In genomic region chr6:111773501-111774345, GRCh38 we compare ENCODE assay signal across 19 cellular contexts.
A peak's percentile ranks its signal among the peaks of the same experiment; 100 is the strongest.
DNase-seq lines count a peak whose midpoint lies in the region; ATAC-seq and TF ChIP-seq lines count a peak whose summit lies in the region.
"Had no signal": no experiment of that assay in that cellular context is flagged by ENCODE, and none has a peak within 500 bp of the region (broad histone marks: within the 10 kb centered on the region; RNA-seq: fewer than 3 reads in every experiment).

No MANE protein-coding gene starts in this region.

- no peak overlapping the region for H2AFZ ChIP-seq in SK-N-SH (ENCODE audit: low read depth)

- H3K9me3 ChIP-seq in SK-N-SH, result no peaks in the 10 kb centered on the region
- H3K9me3 ChIP-seq in CD8-positive, alpha-beta T cell (ENCODE audit: low read length), result no peaks in the 10 kb centered on the region
- no peaks in the 10 kb centered on the region for H3K9me3 ChIP-seq in mesodermal cell (ENCODE audit: control insufficient read depth, low read length)
- H3K9me3 ChIP-seq in tibial artery, result no peaks in the 10 kb centered on the region
- H3K9me3 ChIP-seq: BE2C, body of pancreas, heart left ventricle, pancreas, stomach had no signal

- ATAC-seq in SK-N-SH treated with all-trans-retinoic acid at 6 μM for 48 hours (no peak), HG03565 (IDR thresholded peaks at IDR 0.05; ENCODE audit: unreplicated experiment) (no peak)
- peak; percentile 9 for ATAC-seq in CD8-positive, alpha-beta T cell
- ATAC-seq: body of pancreas, pancreas had no signal

- CTCF ChIA-PET in SK-N-SH (lab: Yijun Ruan, JAX), result interaction anchor here (1.7 kb wide), 1 partner anchor 10 kb away, joined by 4 read pairs; no protein-coding TSS in a partner anchor
- CTCF ChIA-PET in CD8-positive, alpha-beta T cell (lab: Charles Lee), result interaction anchor here (0.8 kb wide), 1 partner anchor 14 kb away, joined by 3 read pairs; no protein-coding TSS in a partner anchor

- WGBS in SK-N-SH (ENCODE audit: low lambda C conversion rate), result 76% methylated on average over 7 of the region's 7 CpGs
- 89 to 97% methylated on average over 3 of the region's 7 CpGs for WGBS in mesodermal cell (ENCODE audit: insufficient coverage in 2 of 2), 2 experiments

- H3K27ac ChIP-seq in SK-N-SH (ENCODE audit: low read depth in 2 of 2, low read length in 1 of 2) (no peak overlapping the region), mesodermal cell (ENCODE audit: low read depth, low read length, severe bottlenecking) (peak overlapping the region; percentile 31), tibial artery (no peak overlapping the region)
- no peak overlapping the region for H3K27ac ChIP-seq in CD8-positive, alpha-beta T cell (ENCODE audit: low read depth, low read length)
- H3K27ac ChIP-seq: body of pancreas, pancreas had no signal

- no peak overlapping the region for H3K4me3 Mint-ChIP-seq in CD8-positive, alpha-beta T cell
- H3K4me3 Mint-ChIP-seq in activated T-helper 2 cell treated with anti-CD3 and anti-CD28 coated beads, Interferon-gamma antibody, Interleukin-2, Interleukin-4, amounts not matched to agents 10 μg/mL and 5 μg/mL and 100 μg/mL, durations not matched to agents 14 hours and 24 hours and 36 hours (ENCODE audit: low read depth), result no peak overlapping the region
- H3K4me3 Mint-ChIP-seq: activated B cell treated with CpG ODN at 0.5 μM for 24 hours, type B pancreatic cell had no signal

- TF ChIP-seq RAD21 in SK-N-SH (IDR thresholded peaks at IDR 0.05; ENCODE audit: low read length), result no peak

- H3K9me2 ChIP-seq in SK-N-SH, result no peaks in the 10 kb centered on the region

- H3F3A ChIP-seq in SK-N-SH (replicated peaks; ENCODE audit: insufficient read depth), result no peaks in the 10 kb centered on the region

- peaks cover 0 to 8% of the 10 kb centered on the region in 2 experiments for H3K36me3 ChIP-seq in SK-N-SH (replicated peaks in 1 of 2; ENCODE audit: control insufficient read depth in 1 of 2, insufficient read depth in 2 of 2, low read length in 1 of 2)
- peaks cover 6% of the 10 kb centered on the region for H3K36me3 ChIP-seq in CD8-positive, alpha-beta T cell (ENCODE audit: insufficient read depth, low read length)
- H3K36me3 ChIP-seq in mesodermal cell (ENCODE audit: control insufficient read depth, insufficient read depth, low read length), result peaks cover 36% of the 10 kb centered on the region
- no peaks in the 10 kb centered on the region for H3K36me3 ChIP-seq in tibial artery
- H3K36me3 ChIP-seq: pancreas, stomach had no signal

- H3K36me3 Mint-ChIP-seq in CD8-positive, alpha-beta T cell, result peaks cover 64% of the 10 kb centered on the region
- H3K36me3 Mint-ChIP-seq in activated T-helper 2 cell treated with anti-CD3 and anti-CD28 coated beads, Interferon-gamma antibody, Interleukin-2, Interleukin-4, amounts not matched to agents 10 μg/mL and 5 μg/mL and 100 μg/mL, durations not matched to agents 14 hours and 24 hours and 36 hours (ENCODE audit: low read depth), result peaks cover 71% of the 10 kb centered on the region

- H3K4me2 ChIP-seq in SK-N-SH, result no peak overlapping the region

- POLR2A ChIA-PET in SK-N-SH (lab: Yijun Ruan, JAX), result interaction anchor here (1.2 kb wide), 1 partner anchor 34 kb away, joined by 3 read pairs; no protein-coding TSS in a partner anchor
- POLR2A ChIA-PET in CD8-positive, alpha-beta T cell (lab: Charles Lee), result interaction anchor here (1.0 to 1.7 kb wide), 4 partner anchors 10 to 100 kb away, joined by 3 to 9 read pairs (median 4); no protein-coding TSS in a partner anchor

- TF ChIP-seq CTCF in SK-N-SH (IDR thresholded peaks at IDR 0.05) (no peak), tibial artery (IDR thresholded peaks at IDR 0.05) (no peak)
- no peak for TF ChIP-seq CTCF in CD8-positive, alpha-beta T cell (IDR thresholded peaks at IDR 0.05)

- H4K20me1 ChIP-seq in SK-N-SH (ENCODE audit: insufficient read depth), result no peaks in the 10 kb centered on the region

- H3K9ac ChIP-seq in SK-N-SH, result no peak overlapping the region

- no peak for TF ChIP-seq EP300 in SK-N-SH (IDR thresholded peaks at IDR 0.05; ENCODE audit: borderline replicate concordance in 1 of 2, low read depth in 1 of 2, low read length in 1 of 2)

- no peaks in the 10 kb centered on the region for H3K27me3 ChIP-seq in SK-N-SH (ENCODE audit: insufficient read depth)
- H3K27me3 ChIP-seq in CD8-positive, alpha-beta T cell (ENCODE audit: insufficient read depth, low read length), result no peaks in the 10 kb centered on the region
- H3K27me3 ChIP-seq in tibial artery, result no peaks in the 10 kb centered on the region
- H3K27me3 ChIP-seq: BE2C, body of pancreas, heart left ventricle, pancreas, stomach had no signal

- peak overlapping the region; percentile 83 for H3K27ac Mint-ChIP-seq in CD8-positive, alpha-beta T cell
- H3K27ac Mint-ChIP-seq in activated T-helper 2 cell treated with anti-CD3 and anti-CD28 coated beads, Interferon-gamma antibody, Interleukin-2, Interleukin-4, amounts not matched to agents 10 μg/mL and 5 μg/mL and 100 μg/mL, durations not matched to agents 14 hours and 24 hours and 36 hours, result peak overlapping the region; percentile 21
- H3K27ac Mint-ChIP-seq: activated B cell treated with CpG ODN at 0.5 μM for 24 hours, type B pancreatic cell had no signal

- H3K4me3 ChIP-seq in SK-N-SH (ENCODE audit: low read depth in 2 of 2, low read length in 1 of 2), result no peak overlapping the region
- no peak overlapping the region for H3K4me3 ChIP-seq in CD8-positive, alpha-beta T cell (ENCODE audit: low read depth, low read length)
- no peak overlapping the region for H3K4me3 ChIP-seq in mesodermal cell (ENCODE audit: extremely low read depth, insufficient read depth, low read length, poor library complexity, severe bottlenecking)
- no peak overlapping the region for H3K4me3 ChIP-seq in tibial artery
- H3K4me3 ChIP-seq: body of pancreas, heart left ventricle, pancreas, stomach had no signal

- H3K27me3 Mint-ChIP-seq in CD8-positive, alpha-beta T cell (ENCODE audit: low read depth), result no peaks in the 10 kb centered on the region
- no peaks in the 10 kb centered on the region for H3K27me3 Mint-ChIP-seq in activated T-helper 2 cell treated with anti-CD3 and anti-CD28 coated beads, Interferon-gamma antibody, Interleukin-2, Interleukin-4, amounts not matched to agents 10 μg/mL and 5 μg/mL and 100 μg/mL, durations not matched to agents 14 hours and 24 hours and 36 hours (ENCODE audit: low read depth)
- H3K27me3 Mint-ChIP-seq: activated B cell treated with CpG ODN at 0.5 μM for 24 hours, type B pancreatic cell had no signal

- DNase-seq in SK-N-SH, result peak; percentile 12
- no peak for DNase-seq in CD8-positive, alpha-beta T cell
- DNase-seq in activated T-helper 2 cell treated with anti-CD3 and anti-CD28 coated beads, Interferon-gamma antibody, Interleukin-2, Interleukin-4, amounts not matched to agents 10 μg/mL and 5 μg/mL and 100 μg/mL, durations not matched to agents 14 hours and 24 hours and 36 hours (ENCODE audit: low spot score), result no peak
- no peak for DNase-seq in GM19238 (ENCODE audit: insufficient read length, low spot score)
- DNase-seq in tibial artery, result no peak
- DNase-seq: 8988T, activated B cell treated with CpG ODN at 0.5 μM for 24 hours, activated gamma-delta T cell treated with Interleukin-2 at 50 U/mL for 16 hours, BE2C, body of pancreas, heart left ventricle, NCI-H1436, pancreas, SIG-M5, stomach had no signal

- intact Hi-C loops in CD8-positive, alpha-beta T cell (cut with DNase I, micrococcal nuclease), result no loop called here
- intact Hi-C loops in activated T-helper 2 cell treated with anti-CD3 and anti-CD28 coated beads, Interferon-gamma antibody, Interleukin-2, Interleukin-4, amounts not matched to agents 10 μg/mL and 5 μg/mL and 100 μg/mL, durations not matched to agents 14 hours and 24 hours and 36 hours (cut with micrococcal nuclease), result no loop called here
- intact Hi-C loops in tibial artery (cut with DNase I; ENCODE audit: low total_unique reads), result no loop called here

- no peaks in the 10 kb centered on the region for H3K9me3 Mint-ChIP-seq in CD8-positive, alpha-beta T cell
- no peaks in the 10 kb centered on the region for H3K9me3 Mint-ChIP-seq in activated T-helper 2 cell treated with anti-CD3 and anti-CD28 coated beads, Interferon-gamma antibody, Interleukin-2, Interleukin-4, amounts not matched to agents 10 μg/mL and 5 μg/mL and 100 μg/mL, durations not matched to agents 14 hours and 24 hours and 36 hours
- H3K9me3 Mint-ChIP-seq: activated B cell treated with CpG ODN at 0.5 μM for 24 hours, type B pancreatic cell had no signal

- H3K4me1 Mint-ChIP-seq in CD8-positive, alpha-beta T cell (ENCODE audit: low read depth), result peaks cover 92% of the 10 kb centered on the region
- H3K4me1 Mint-ChIP-seq in activated T-helper 2 cell treated with anti-CD3 and anti-CD28 coated beads, Interferon-gamma antibody, Interleukin-2, Interleukin-4, amounts not matched to agents 10 μg/mL and 5 μg/mL and 100 μg/mL, durations not matched to agents 14 hours and 24 hours and 36 hours (ENCODE audit: low read depth), result peaks cover 76% of the 10 kb centered on the region

- H3K4me1 ChIP-seq in SK-N-SH (ENCODE audit: control insufficient read depth in 1 of 2, insufficient read depth in 2 of 2, low read depth in 1 of 2, low read length in 1 of 2) (peaks cover 14 to 25% of the 10 kb centered on the region in 2 experiments; a peak in 3 of 4 replicates), mesodermal cell (ENCODE audit: control insufficient read depth, insufficient read depth, low read length, poor library complexity, severe bottlenecking) (peaks cover 31% of the 10 kb centered on the region), tibial artery (no peaks in the 10 kb centered on the region)
- peaks cover 81% of the 10 kb centered on the region for H3K4me1 ChIP-seq in CD8-positive, alpha-beta T cell (ENCODE audit: insufficient read depth, low read length)
- H3K4me1 ChIP-seq: body of pancreas, pancreas had no signal

- no peaks in the 10 kb centered on the region; the same call in 1 of the 2 replicates for H3K79me2 ChIP-seq in SK-N-SH (ENCODE audit: insufficient read depth)

TF ChIP-seq in SK-N-SH, 30 proteins besides CTCF, POLR2A, EP300 and RAD21 (continues in another document):
- TF ChIP-seq POLR2AphosphoS5 (IDR thresholded peaks at IDR 0.05; ENCODE audit: low read depth, low read length) (no peak), SMC3 (IDR thresholded peaks at IDR 0.05; ENCODE audit: low read depth, low read length) (no peak)

TF ChIP-seq in SK-N-SH treated with all-trans-retinoic acid at 6 μM for 48 hours, 23 proteins besides CTCF, POLR2A, EP300 and RAD21 (continues in another document):
- no peak for TF ChIP-seq ZNF565 (CRISPR knock-in tag; conservative IDR thresholded peaks at IDR 0.05; ENCODE audit: low read depth)
- TF ChIP-seq, protein P1, sequence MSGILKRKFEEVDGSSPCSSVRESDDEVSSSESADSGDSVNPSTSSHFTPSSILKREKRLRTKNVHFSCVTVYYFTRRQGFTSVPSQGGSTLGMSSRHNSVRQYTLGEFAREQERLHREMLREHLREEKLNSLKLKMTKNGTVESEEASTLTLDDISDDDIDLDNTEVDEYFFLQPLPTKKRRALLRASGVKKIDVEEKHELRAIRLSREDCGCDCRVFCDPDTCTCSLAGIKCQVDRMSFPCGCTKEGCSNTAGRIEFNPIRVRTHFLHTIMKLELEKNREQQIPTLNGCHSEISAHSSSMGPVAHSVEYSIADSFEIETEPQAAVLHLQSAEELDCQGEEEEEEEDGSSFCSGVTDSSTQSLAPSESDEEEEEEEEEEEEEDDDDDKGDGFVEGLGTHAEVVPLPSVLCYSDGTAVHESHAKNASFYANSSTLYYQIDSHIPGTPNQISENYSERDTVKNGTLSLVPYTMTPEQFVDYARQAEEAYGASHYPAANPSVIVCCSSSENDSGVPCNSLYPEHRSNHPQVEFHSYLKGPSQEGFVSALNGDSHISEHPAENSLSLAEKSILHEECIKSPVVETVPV (CRISPR knock-in tag; IDR thresholded peaks at IDR 0.05), result no peak
